In genomic region chr1:224433671-224434446, GRCh38 we compare ENCODE assay signal across 8 cellular contexts. TPM values are rescaled to one million over a fixed set of nuclear protein-coding genes. Genes with fewer than 3 reads are reported as not detected.
A peak's percentile ranks its signal among the peaks of the same experiment; 100 is the strongest.
DNase-seq lines count a peak whose midpoint lies in the region; ATAC-seq and TF ChIP-seq lines count a peak whose summit lies in the region.

No MANE protein-coding gene starts in this region.

- TF ChIP-seq POLR2A in thyroid gland (IDR thresholded peaks at IDR 0.05) = no peak

- H3K4me1 Mint-ChIP-seq in activated T-cell treated with anti-CD3 and anti-CD28 coated beads, Interleukin-2, amount 50 U/mL, for 24 hours (ENCODE audit: low read depth) = peaks cover 71% of the 10 kb centered on the region

- H3K27me3 ChIP-seq in thyroid gland = no peaks in the 10 kb centered on the region

- TF ChIP-seq CTCF in GM12864 (IDR thresholded peaks at IDR 0.05; ENCODE audit: low read depth, low read length, missing control alignments) = no peak
- TF ChIP-seq CTCF in thyroid gland (IDR thresholded peaks at IDR 0.05) = no peak

- peak overlapping the region; percentile 92 for H3K4me3 Mint-ChIP-seq in activated T-cell treated with anti-CD3 and anti-CD28 coated beads, Interleukin-2, amount 50 U/mL, for 24 hours

- H3K9me3 Mint-ChIP-seq in activated T-cell treated with anti-CD3 and anti-CD28 coated beads, Interleukin-2, amount 50 U/mL, for 24 hours = no peaks in the 10 kb centered on the region

- H3K27ac Mint-ChIP-seq in activated T-cell treated with anti-CD3 and anti-CD28 coated beads, Interleukin-2, amount 50 U/mL, for 24 hours = peak overlapping the region; percentile 90

- H3K36me3 ChIP-seq in thyroid gland = no peaks in the 10 kb centered on the region

- H3K27ac ChIP-seq in thyroid gland = peak overlapping the region; percentile 98 to 100 (median 99)

- DNase-seq in GM12864 (ENCODE audit: low read depth) (no peak), NCI-H1092 treated with DMSO at 0.1 percent for 48 hours (lab: John Stamatoyannopoulos, UW) (peak; percentile 23), myocyte (ENCODE audit: low read depth) (peak; percentile 27), thyroid gland (peak; percentile 42 to 47), occipital lobe (lab: John Stamatoyannopoulos, UW) (no peak)
- peak; percentile 54 for DNase-seq in activated T-cell treated with anti-CD3 and anti-CD28 coated beads, Interleukin-2, amount 50 U/mL, for 24 hours

- no peaks in the 10 kb centered on the region for H3K27me3 Mint-ChIP-seq in activated T-cell treated with anti-CD3 and anti-CD28 coated beads, Interleukin-2, amount 50 U/mL, for 24 hours

- H3K36me3 Mint-ChIP-seq in activated T-cell treated with anti-CD3 and anti-CD28 coated beads, Interleukin-2, amount 50 U/mL, for 24 hours (ENCODE audit: low read depth) = peaks cover 57% of the 10 kb centered on the region

- H3K4me1 ChIP-seq in thyroid gland = peaks cover 39% of the 10 kb centered on the region in 2 donors

- no peaks in the 10 kb centered on the region for H3K9me3 ChIP-seq in thyroid gland

- WGBS in thyroid gland, 2 donors = 0 to 1% methylated on average over 27 to 41 of the region's 66 CpGs

- H3K4me3 ChIP-seq in GM12864 (ENCODE audit: low read depth, low read length) = peak overlapping the region; percentile 65
- peak overlapping the region; percentile 72 to 97 (median 95) for H3K4me3 ChIP-seq in thyroid gland (replicated peaks in 1 of 3)

- intact Hi-C loops in thyroid gland (cut with DNase I) = no loop called here

- ATAC-seq in esophagus mucosa (peak; percentile 14), GM18867 (IDR thresholded peaks at IDR 0.05; ENCODE audit: unreplicated experiment) (no peak)

RNA-seq across cellular contexts. Expression of gene WDR26, which starts 0.7 kb away (rescaled TPM):
- total RNA-seq in esophagus mucosa (52.9 TPM), myocyte (60.6 and 64.4 TPM in 2 replicates), thyroid gland (100 to 1,000 TPM in 1 of 4 donors, 10 to 100 TPM in 3; 72.8 to 116 (median 89.2) TPM), occipital lobe (61.8 TPM)
- polyA plus RNA-seq in myocyte (2012) = 63.1 TPM

Comparison
In these comparisons a context has a peak if more than half of its experiments do, and no peak if none do; other contexts are left out.
1. DNase-seq: peak in NCI-H1092 treated with DMSO at 0.1 percent for 48 hours (single experiment), activated T-cell treated with anti-CD3 and anti-CD28 coated beads, Interleukin-2, amount 50 U/mL, for 24 hours (single experiment), myocyte (single experiment) and thyroid gland (2 of 2); none in GM12864 (single experiment) and occipital lobe (single experiment).